ENCODE assay signal across 7 cellular contexts in the genomic region with DNA sequence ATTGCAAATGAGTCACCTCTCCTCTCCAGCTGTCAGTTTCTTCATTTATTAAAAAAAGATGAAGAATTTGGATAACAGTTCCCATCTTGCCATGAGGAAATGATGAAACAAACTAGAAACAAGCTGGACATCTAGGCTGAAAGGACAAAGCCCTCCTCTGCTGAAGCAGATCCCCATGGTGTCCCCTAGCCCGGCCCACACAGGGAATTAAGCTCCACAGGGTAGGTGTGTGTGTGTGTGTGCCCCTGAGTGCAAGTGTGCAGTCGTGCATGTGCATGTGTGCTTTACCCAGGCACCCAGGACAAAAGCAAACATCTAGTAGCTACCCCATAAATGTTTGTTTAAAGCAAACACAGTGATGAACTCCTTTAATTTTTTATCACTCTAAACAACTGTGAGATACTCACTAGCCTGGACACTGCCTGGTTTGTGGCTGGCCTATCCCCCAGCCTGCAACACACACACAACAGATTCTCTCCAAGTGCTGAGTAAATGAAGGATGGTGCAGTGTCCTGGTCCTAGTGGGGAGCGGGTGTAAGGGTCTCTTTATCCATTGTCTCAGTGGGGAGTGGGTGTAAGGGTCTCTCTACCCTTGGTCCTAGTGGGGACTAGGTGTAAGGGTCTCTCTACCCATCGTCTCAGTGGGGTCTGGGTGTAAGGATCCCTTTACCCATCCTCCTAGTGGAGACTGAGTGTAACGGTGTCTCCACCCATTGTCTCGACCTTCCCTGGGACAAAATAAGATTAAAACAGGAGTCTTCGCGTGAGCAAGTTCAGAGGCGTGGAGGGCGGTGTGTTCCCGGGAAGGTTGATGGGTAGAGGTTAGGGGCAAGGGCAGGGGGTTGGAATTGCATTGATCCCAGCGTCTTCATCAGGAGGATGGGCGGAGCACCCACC. TPM values are rescaled to one million over a fixed set of nuclear protein-coding genes. Genes with fewer than 3 reads are reported as not detected.
DNase-seq lines count a peak whose midpoint lies in the region; ATAC-seq and TF ChIP-seq lines count a peak whose summit lies in the region.

No MANE protein-coding gene starts in this region.

- peaks cover 0 to 28% (median 18%) of the 10 kb centered on the region in 9 donors for H3K9me3 Mint-ChIP-seq in naive thymus-derived CD8-positive, alpha-beta T cell

- peaks cover 10 to 30% (median 18%) of the 10 kb centered on the region in 4 donors for H3K4me1 Mint-ChIP-seq in naive thymus-derived CD8-positive, alpha-beta T cell

- TF ChIP-seq CTCF in RWPE1 (conservative IDR thresholded peaks at IDR 0.05; ENCODE audit: low read depth): peak; percentile 11; the same call in 1 of the 2 replicates

- peak overlapping the region in 1 of 10 donors; percentile 22 for H3K27ac Mint-ChIP-seq in naive thymus-derived CD8-positive, alpha-beta T cell

- peaks cover 22 to 66% (median 43%) of the 10 kb centered on the region in 5 donors for H3K27me3 Mint-ChIP-seq in naive thymus-derived CD8-positive, alpha-beta T cell

- peaks cover 0 to 24% (median 4%) of the 10 kb centered on the region in 3 donors for H3K36me3 Mint-ChIP-seq in naive thymus-derived CD8-positive, alpha-beta T cell

- DNase-seq in RWPE1 (ENCODE audit: low spot score): peak; percentile 13
- DNase-seq in naive thymus-derived CD8-positive, alpha-beta T cell: peak in 1 of 10 donors; percentile 18
- DNase-seq in DMS79 treated with DMSO at 0.1 percent for 48 hours (lab: John Stamatoyannopoulos, UW): no peak

- H3K27ac ChIP-seq in RWPE1: peak overlapping the region; percentile 87

- ATAC-seq in GM18907 (IDR thresholded peaks at IDR 0.05; ENCODE audit: unreplicated experiment) (peak; percentile 16), esophagus mucosa (peak; percentile 27), GM21423 (IDR thresholded peaks at IDR 0.05; ENCODE audit: unreplicated experiment) (no peak), HG03097 (IDR thresholded peaks at IDR 0.05; ENCODE audit: low FRiP score, unreplicated experiment) (no peak)
- ATAC-seq in naive thymus-derived CD8-positive, alpha-beta T cell: no peak

- CTCF ChIA-PET in RWPE1 (lab: Yijun Ruan, JAX): interaction anchor here (0.6 kb wide), 1 partner anchor 10 kb away, joined by 5 read pairs; no protein-coding TSS in a partner anchor

- H3K4me3 Mint-ChIP-seq in naive thymus-derived CD8-positive, alpha-beta T cell: peak overlapping the region in 9 of 10 donors; percentile 35 to 83 (median 54)

- POLR2A ChIA-PET in RWPE1 (lab: Yijun Ruan, JAX; ENCODE audit: low non-redundant PET): no interaction called here
- POLR2A ChIA-PET in naive thymus-derived CD8-positive, alpha-beta T cell (lab: Charles Lee): no interaction called here

RNA-seq across cellular contexts. Expression of a gene that starts 0.7 kb away (rescaled TPM):
- 5.8 TPM for total RNA-seq in esophagus mucosa
- total RNA-seq in naive thymus-derived CD8-positive, alpha-beta T cell: under 1 TPM in 1 of 2 experiments, not detected in 1; 0.05 TPM
- polyA plus RNA-seq in naive thymus-derived CD8-positive, alpha-beta T cell: not detected

RNA-seq across cellular contexts. Expression of a gene that starts 2.0 kb away (rescaled TPM):
- 1.8 TPM for total RNA-seq in esophagus mucosa
- total RNA-seq in naive thymus-derived CD8-positive, alpha-beta T cell: under 1 TPM in 1 of 2 experiments, not detected in 1; 0.11 TPM
- polyA plus RNA-seq in naive thymus-derived CD8-positive, alpha-beta T cell: under 1 TPM in 1 of 3 donors, not detected in 2; 0.20 TPM

Comparison
In these comparisons a context has a peak if more than half of its experiments do, and no peak if none do; other contexts are left out.
1. ATAC-seq: peak in GM18907 (single experiment) and esophagus mucosa (single experiment); none in naive thymus-derived CD8-positive, alpha-beta T cell (0 of 2), GM21423 (single experiment) and HG03097 (single experiment).